ENCODE assay signal across 8 cellular contexts in the genomic region with DNA sequence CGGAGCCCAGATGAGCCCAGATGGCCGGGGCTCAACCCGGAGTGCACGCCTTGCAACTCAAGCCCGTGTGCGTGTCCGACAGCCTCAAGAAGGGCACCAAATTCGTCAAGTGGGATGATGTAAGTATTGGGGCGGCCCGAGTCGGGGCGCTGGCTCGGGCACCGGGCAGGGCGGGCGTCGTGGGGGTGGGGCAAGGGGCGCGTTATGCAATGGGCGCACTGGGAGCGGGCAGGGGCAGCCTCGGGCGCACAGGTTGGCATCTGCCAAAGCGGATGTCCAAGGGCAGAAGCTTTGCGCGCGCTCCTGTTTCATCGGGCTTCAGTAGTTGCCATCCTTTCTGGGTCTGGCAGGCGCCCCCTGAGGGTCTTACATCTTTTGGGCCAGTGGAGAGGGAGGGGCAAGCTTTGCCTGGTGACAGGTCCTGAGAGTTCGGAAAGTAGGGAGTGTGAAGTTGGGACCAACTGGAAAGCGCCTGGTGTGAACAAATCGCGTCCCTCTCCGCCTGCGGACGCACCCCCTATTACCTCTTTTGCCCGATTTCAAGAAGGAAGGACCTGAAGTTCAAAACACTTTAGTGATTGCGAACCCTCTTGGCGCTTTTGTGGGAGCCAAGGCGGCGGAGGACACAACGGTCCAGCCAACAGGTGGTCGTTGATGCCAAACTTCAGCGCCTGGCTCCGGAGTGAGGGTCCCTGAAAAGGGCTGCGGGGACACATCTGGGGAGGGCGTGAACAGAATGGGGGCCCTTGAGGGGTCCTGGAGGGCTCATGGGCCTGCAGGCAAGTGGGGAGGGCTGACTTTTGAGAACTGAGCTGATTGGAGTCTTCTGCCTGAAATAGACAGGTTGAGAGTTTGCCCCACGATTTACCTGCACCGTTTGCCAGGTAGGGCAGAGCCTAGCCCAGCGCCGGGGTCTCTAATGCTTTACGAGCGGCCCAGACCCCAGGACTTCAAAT. TPM values are rescaled to one million over a fixed set of nuclear protein-coding genes. Genes with fewer than 3 reads are reported as not detected.
A peak's percentile ranks its signal among the peaks of the same experiment; 100 is the strongest.
DNase-seq lines count a peak whose midpoint lies in the region; FAIRE-seq and TF ChIP-seq lines count a peak whose summit lies in the region.

No MANE protein-coding gene starts in this region.

- no peaks in the 10 kb centered on the region for H4K20me1 ChIP-seq in mammary epithelial cell (ENCODE audit: insufficient read depth, low read length)

- H3K27ac ChIP-seq in mammary epithelial cell (ENCODE audit: insufficient read depth, low read depth, low read length), result no peak overlapping the region

- no peak for FAIRE-seq in H54 (lab: Jason Lieb, UNC)

- in situ Hi-C loops in mammary epithelial cell (cut with MboI; ENCODE audit: low sequenced_read_pairs in 2 of 2), result loop anchor here in 1 of 2 donors (10.0 kb wide), 2 partner anchors 262 to 592 kb away; no protein-coding TSS in a partner anchor

- H3K4me1 ChIP-seq in mammary epithelial cell (ENCODE audit: insufficient read depth, low read length), result peaks cover 10% of the 10 kb centered on the region

- TF ChIP-seq CTCF in mammary epithelial cell (conservative IDR thresholded peaks at IDR 0.05 in 1 of 2, IDR thresholded peaks at IDR 0.05 in 1 of 2; ENCODE audit: extremely low read depth in 1 of 2, insufficient read depth in 1 of 2, low read depth in 1 of 2, low read length in 2 of 2) (no peak), kidney epithelial cell (IDR thresholded peaks at IDR 0.05; ENCODE audit: insufficient read depth, low read length, poor library complexity, severe bottlenecking) (no peak)

- H3K36me3 ChIP-seq in mammary epithelial cell (ENCODE audit: insufficient read depth, low read length), result no peaks in the 10 kb centered on the region
- no peaks in the 10 kb centered on the region for H3K36me3 ChIP-seq in kidney epithelial cell (ENCODE audit: control insufficient read depth, insufficient read depth, low read length)

- peak overlapping the region; percentile 93 for H3K4me2 ChIP-seq in mammary epithelial cell (ENCODE audit: insufficient read depth, low read depth, low read length)

- intact Hi-C loops in mammary epithelial cell (cut with micrococcal nuclease), result loop anchor here (1.0 kb wide), 3 partner anchors 172 to 588 kb away; no protein-coding TSS in a partner anchor

- no peak overlapping the region for H3K9ac ChIP-seq in mammary epithelial cell (ENCODE audit: insufficient read depth, low read length)

- WGBS in mammary epithelial cell (ENCODE audit: low coverage, missing lambda C conversion rate), result 3% methylated on average over 9 of the region's 53 CpGs

- no TSS peak for BruUV-seq in mammary epithelial cell (replicated peaks; lab: Mats Ljungman, UMichigan)

- CTCF ChIA-PET in mammary epithelial cell (lab: Charles Lee; ENCODE audit: low non-redundant PET), result no interaction called here

- H3K27me3 ChIP-seq in mammary epithelial cell (ENCODE audit: insufficient read depth, low read length) (peaks cover 8% of the 10 kb centered on the region), kidney epithelial cell (ENCODE audit: control insufficient read depth, insufficient read depth, low read length) (peaks cover 22% of the 10 kb centered on the region)

- no peaks in the 10 kb centered on the region for H3K9me3 ChIP-seq in mammary epithelial cell (replicated peaks; ENCODE audit: insufficient read depth, low read length)

- H3K79me2 ChIP-seq in mammary epithelial cell (ENCODE audit: insufficient read depth, low read length), result no peaks in the 10 kb centered on the region

- DNase-seq in ELR (ENCODE audit: low read depth) (peak; percentile 40), NCI-H524 treated with DMSO at 0.1 percent for 48 hours (lab: John Stamatoyannopoulos, UW) (peak; percentile 20), mammary epithelial cell (peak; percentile 28), kidney epithelial cell (ENCODE audit: low read depth) (no peak), MV-4-11 (lab: John Stamatoyannopoulos, UW) (no peak), H54 (ENCODE audit: insufficient read length, low spot score) (no peak), DMS79 (lab: John Stamatoyannopoulos, UW) (no peak)
- peak; percentile 5 for DNase-seq in stimulated activated CD4-positive, alpha-beta T cell treated with anti-CD3 and anti-CD28 coated beads, Interleukin-4, amount 100 ng/mL, for 1 hour

- peak overlapping the region; percentile 76 for H2AFZ ChIP-seq in mammary epithelial cell (ENCODE audit: low read depth, low read length)

- TF ChIP-seq POLR2A in H54 (IDR thresholded peaks at IDR 0.05; ENCODE audit: low read depth, low read length), result no peak

- peak overlapping the region in 2 of 3 experiments; percentile 39 to 50 for H3K4me3 ChIP-seq in mammary epithelial cell (replicated peaks in 1 of 3; ENCODE audit: insufficient read depth in 1 of 3, low read depth in 2 of 3, low read length in 3 of 3)
- peak overlapping the region; percentile 55 for H3K4me3 ChIP-seq in kidney epithelial cell (ENCODE audit: low read depth, low read length)

- dilution Hi-C loops in mammary epithelial cell (cut with HindIII; ENCODE audit: low sequenced_read_pairs), result loop anchor here (25.0 kb wide), 1 partner anchor 579 kb away; no protein-coding TSS in a partner anchor

RNA-seq across cellular contexts. Expression of gene PLCB1, which starts 0.8 kb away (rescaled TPM):
- total RNA-seq in mammary epithelial cell (1 to 10 TPM in 1 of 2 donors, under 1 TPM in 1; 0.31 to 3.3 TPM), kidney epithelial cell (2.7 and 5.1 TPM in 2 replicates)
- 2.1 TPM for polyA plus RNA-seq in mammary epithelial cell
- polyA minus RNA-seq in mammary epithelial cell, result not detected

Comparison
In these comparisons a context has a peak if more than half of its experiments do, and no peak if none do; other contexts are left out.
1. DNase-seq: peak in ELR (single experiment), NCI-H524 treated with DMSO at 0.1 percent for 48 hours (single experiment), mammary epithelial cell (single experiment) and stimulated activated CD4-positive, alpha-beta T cell treated with anti-CD3 and anti-CD28 coated beads, Interleukin-4, amount 100 ng/mL, for 1 hour (single experiment); none in kidney epithelial cell (single experiment), MV-4-11 (single experiment), H54 (single experiment) and DMS79 (single experiment).